16 cellular contexts compared by ENCODE assay signal in the genomic region with DNA sequence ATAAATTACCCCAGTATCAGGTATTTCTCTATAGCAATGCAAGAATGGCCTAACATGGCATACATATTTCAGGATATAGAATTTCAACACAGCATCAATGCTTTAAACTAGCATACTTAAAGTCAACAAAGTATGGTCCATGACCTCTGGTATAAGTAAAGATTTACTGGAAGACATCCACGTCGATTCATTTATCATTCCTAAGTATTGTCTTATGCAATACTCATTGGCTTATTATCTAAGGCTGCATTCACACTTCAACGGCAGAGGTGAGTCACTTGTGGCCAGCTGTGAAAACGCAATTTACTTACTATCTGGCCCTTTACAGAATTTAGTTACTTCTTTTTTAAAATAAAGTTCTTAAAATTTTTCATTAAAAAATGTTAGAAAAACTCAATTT. TPM values are rescaled to one million over a fixed set of nuclear protein-coding genes. Genes with fewer than 3 reads are reported as not detected.
DNase-seq lines count a peak whose midpoint lies in the region; ATAC-seq and TF ChIP-seq lines count a peak whose summit lies in the region.
"Had no signal": no experiment of that assay in that cellular context is flagged by ENCODE, and none has a peak within 500 bp of the region (broad histone marks: within the 10 kb centered on the region; RNA-seq: fewer than 3 reads in every experiment).

No MANE protein-coding gene starts in this region.

- no peaks in the 10 kb centered on the region for H3K9me2 ChIP-seq in GM23248 (ENCODE audit: insufficient read depth)

- intact Hi-C loops in natural killer cell (cut with micrococcal nuclease), result no loop called here

- TF ChIP-seq CTCF in epithelial cell of proximal tubule (conservative IDR thresholded peaks at IDR 0.05; ENCODE audit: low read depth, low read length) (no peak), natural killer cell (IDR thresholded peaks at IDR 0.05) (no peak)

- 7 to 17% methylated on average over 4 of the region's 4 CpGs for WGBS in GM23248 (ENCODE audit: low coverage in 1 of 2, low lambda C conversion rate in 2 of 2, missing lambda C conversion rate in 2 of 2), 2 experiments

- no peak overlapping the region for H2AFZ ChIP-seq in GM23248

- no peak overlapping the region for H3K27ac ChIP-seq in GM23248
- H3K27ac ChIP-seq: SK-N-MC had no signal

- H3K27me3 ChIP-seq in GM23248 (replicated peaks; ENCODE audit: insufficient read depth), result no peaks in the 10 kb centered on the region

- H3K9me3 Mint-ChIP-seq in natural killer cell, result no peaks in the 10 kb centered on the region

- no peaks in the 10 kb centered on the region for H4K20me1 ChIP-seq in GM23248 (ENCODE audit: insufficient read depth)

- no peak overlapping the region for H3K4me2 ChIP-seq in GM23248 (ENCODE audit: unreplicated experiment)

- H3K9me3 ChIP-seq in GM23248 (ENCODE audit: low read depth), result no peaks in the 10 kb centered on the region

- no peak overlapping the region for H3K27ac Mint-ChIP-seq in natural killer cell
- H3K27ac Mint-ChIP-seq: CD4-positive, CD25-positive, alpha-beta regulatory T cell; naive B cell had no signal

- H3K79me2 ChIP-seq in GM23248 (ENCODE audit: insufficient read depth), result no peaks in the 10 kb centered on the region

- peaks cover 9% of the 10 kb centered on the region for H3K4me1 ChIP-seq in GM23248 (ENCODE audit: insufficient read depth)

- no peaks in the 10 kb centered on the region for H3K27me3 Mint-ChIP-seq in natural killer cell (ENCODE audit: low read depth in 2 of 2)
- H3K27me3 Mint-ChIP-seq: naive B cell had no signal

- no peaks in the 10 kb centered on the region for H3K36me3 Mint-ChIP-seq in natural killer cell
- H3K36me3 Mint-ChIP-seq: CD4-positive, CD25-positive, alpha-beta regulatory T cell; naive B cell had no signal

- H3K4me3 ChIP-seq in GM23248, result no peak overlapping the region
- H3K4me3 ChIP-seq in epithelial cell of proximal tubule (ENCODE audit: low read depth, low read length), result no peak overlapping the region
- H3K4me3 ChIP-seq: SK-N-MC had no signal

- H3K9ac ChIP-seq in GM23248, result no peak overlapping the region

- peaks cover 10 to 20% of the 10 kb centered on the region in 2 donors for H3K4me1 Mint-ChIP-seq in natural killer cell
- H3K4me1 Mint-ChIP-seq: CD4-positive, CD25-positive, alpha-beta regulatory T cell; naive B cell had no signal

- no peak overlapping the region for H3K4me3 Mint-ChIP-seq in natural killer cell
- H3K4me3 Mint-ChIP-seq: CD4-positive, CD25-positive, alpha-beta regulatory T cell; naive B cell had no signal

- peak; percentile 71 for DNase-seq in GM23248
- peak; percentile 12 for DNase-seq in RKO (ENCODE audit: low spot score)
- DNase-seq in epithelial cell of proximal tubule (ENCODE audit: low read depth), result peak; percentile 44
- DNase-seq in natural killer cell, result no peak
- no peak for DNase-seq in superior temporal gyrus (ENCODE audit: extremely low spot score)
- no peak for DNase-seq in DMS79 (lab: John Stamatoyannopoulos, UW)
- no peak for DNase-seq in SIG-M5 (lab: John Stamatoyannopoulos, UW)
- DNase-seq in SKM-1 (lab: John Stamatoyannopoulos, UW; ENCODE audit: unreplicated experiment), result no peak
- DNase-seq: activated naive CD4-positive, alpha-beta T cell treated with Interleukin-2 at 50 U/mL for 16 hours; CD4-positive, CD25-positive, alpha-beta regulatory T cell; Karpas-422; kidney; naive B cell; NCI-H1930; NCI-H82 had no signal

- in situ Hi-C loops in GM23248 (cut with MboI), result no loop called here

- ATAC-seq in natural killer cell, result peak in 2 of 3 donors; percentile 68 to 70

- H3K36me3 ChIP-seq in GM23248 (ENCODE audit: low read depth), result no peaks in the 10 kb centered on the region

- H3F3A ChIP-seq in GM23248 (ENCODE audit: insufficient read depth), result peaks cover 15% of the 10 kb centered on the region

RNA-seq across cellular contexts. Expression of gene ADGRA3, which starts 42.6 kb away (rescaled TPM):
- total RNA-seq in GM23248 (2014; rRNA removed; shearing (Covaris generic)), result 7.8 and 9.4 TPM in 2 replicates
- polyA plus RNA-seq in GM23248 (2016; fragmentation: Nextera tagmentation; extraction: Ambion mirVana), result 1.1 and 1.2 TPM in 2 replicates
- 33.6 and 35.3 TPM in 2 replicates for total RNA-seq in epithelial cell of proximal tubule
- 10 to 100 TPM in 1 of 3 donors, 1 to 10 TPM in 2; 5.5 to 15.8 (median 8.2) TPM for total RNA-seq in natural killer cell

Comparison
In these comparisons a context has a peak if more than half of its experiments do, and no peak if none do; other contexts are left out.
1. DNase-seq: peak in GM23248 (single experiment), RKO (single experiment) and epithelial cell of proximal tubule (single experiment); none in natural killer cell (single experiment), superior temporal gyrus (single experiment), DMS79 (single experiment), SIG-M5 (single experiment) and SKM-1 (single experiment).